In the genomic region with DNA sequence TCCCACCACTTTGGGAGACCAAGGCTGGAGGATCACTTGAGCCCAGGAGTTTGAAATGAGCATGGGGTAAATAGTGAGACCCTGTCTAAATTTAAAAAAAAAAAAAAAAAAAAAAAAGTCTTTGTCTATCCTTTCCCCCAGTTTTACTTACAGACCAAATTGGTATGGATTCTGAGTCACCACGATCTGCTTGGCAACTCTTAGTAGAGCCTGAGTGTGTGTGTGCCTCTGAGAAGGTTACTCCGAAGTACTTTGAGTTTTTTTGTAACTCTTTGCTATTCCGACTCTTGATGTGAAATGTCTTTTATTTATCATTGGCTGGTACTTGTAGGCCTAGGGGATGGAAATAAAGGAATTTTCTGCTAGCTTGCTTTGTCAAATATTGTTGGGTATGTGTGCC, we compare ENCODE assay signal across 20 cellular contexts.
"Had no signal": no experiment of that assay in that cellular context is flagged by ENCODE, and none has a peak within 500 bp of the region (broad histone marks: within the 10 kb centered on the region; RNA-seq: fewer than 3 reads in every experiment).

No MANE protein-coding gene starts in this region.

- H3K27me3 ChIP-seq: suprapubic skin, upper lobe of left lung had no signal

- DNase-seq: activated CD4-positive, alpha-beta memory T cell treated with anti-CD3 and anti-CD28 coated beads, Interleukin-2, amount 10 ng/mL, durations not matched to agents 7 days and 5 days; activated CD4-positive, alpha-beta T cell treated with anti-CD3 and anti-CD28 coated beads for 36 hours; activated gamma-delta T cell; activated naive CD8-positive, alpha-beta T cell treated with anti-CD3 and anti-CD28 coated beads, Interleukin-2, amount 10 ng/mL, durations not matched to agents 7 days and 5 days; activated T-cell treated with anti-CD3 and anti-CD28 coated beads, Interleukin-2, amount 50 U/mL, for 48 hours; anterior cingulate cortex; effector CD8-positive, alpha-beta T cell; left cardiac atrium; naive thymus-derived CD8-positive, alpha-beta T cell; nucleus accumbens; psoas muscle; stimulated activated CD4-positive, alpha-beta T cell treated with anti-CD3 and anti-CD28 coated beads, Interleukin-12 subunit alpha, Interleukin-12 subunit beta, amount 100 ng/mL, for 4 hours; stimulated activated naive CD4-positive, alpha-beta T cell; T-helper 9 cell; upper lobe of left lung had no signal

- H3K27ac Mint-ChIP-seq: activated CD4-positive, alpha-beta memory T cell treated with anti-CD3 and anti-CD28 coated beads, Interleukin-2, amount 10 ng/mL, durations not matched to agents 7 days and 5 days; activated CD4-positive, alpha-beta T cell treated with anti-CD3 and anti-CD28 coated beads for 36 hours; activated naive CD8-positive, alpha-beta T cell treated with anti-CD3 and anti-CD28 coated beads, Interleukin-2, amount 10 ng/mL, durations not matched to agents 7 days and 5 days had no signal

- H3K9me3 Mint-ChIP-seq: activated CD4-positive, alpha-beta memory T cell treated with anti-CD3 and anti-CD28 coated beads, Interleukin-2, amount 10 ng/mL, durations not matched to agents 7 days and 5 days; activated naive CD8-positive, alpha-beta T cell treated with anti-CD3 and anti-CD28 coated beads, Interleukin-2, amount 10 ng/mL, durations not matched to agents 7 days and 5 days; naive thymus-derived CD8-positive, alpha-beta T cell had no signal

- ATAC-seq: activated CD4-positive, alpha-beta T cell treated with anti-CD3 and anti-CD28 coated beads for 36 hours; left cardiac atrium; naive thymus-derived CD8-positive, alpha-beta T cell; psoas muscle; sciatic nerve had no signal

- H3K4me1 ChIP-seq: psoas muscle, suprapubic skin, upper lobe of left lung had no signal

- H3K27ac ChIP-seq: coronary artery, epithelial cell of prostate, psoas muscle, suprapubic skin, upper lobe of left lung, VCaP had no signal

- H3K4me3 Mint-ChIP-seq: activated CD4-positive, alpha-beta memory T cell treated with anti-CD3 and anti-CD28 coated beads, Interleukin-2, amount 10 ng/mL, durations not matched to agents 7 days and 5 days; activated CD4-positive, alpha-beta T cell treated with anti-CD3 and anti-CD28 coated beads for 36 hours; activated naive CD8-positive, alpha-beta T cell treated with anti-CD3 and anti-CD28 coated beads, Interleukin-2, amount 10 ng/mL, durations not matched to agents 7 days and 5 days; naive thymus-derived CD8-positive, alpha-beta T cell had no signal

- H3K4me3 ChIP-seq: coronary artery, psoas muscle, suprapubic skin, upper lobe of left lung had no signal

- H3K27me3 Mint-ChIP-seq: activated CD4-positive, alpha-beta memory T cell treated with anti-CD3 and anti-CD28 coated beads, Interleukin-2, amount 10 ng/mL, durations not matched to agents 7 days and 5 days; activated CD4-positive, alpha-beta T cell treated with anti-CD3 and anti-CD28 coated beads for 36 hours; activated naive CD8-positive, alpha-beta T cell treated with anti-CD3 and anti-CD28 coated beads, Interleukin-2, amount 10 ng/mL, durations not matched to agents 7 days and 5 days; naive thymus-derived CD8-positive, alpha-beta T cell had no signal

- H3K9me3 ChIP-seq: psoas muscle, suprapubic skin, upper lobe of left lung had no signal
